ENCODE assay signal across 33 cellular contexts in genomic region chr13:103703246-103703645, GRCh38.
"Had no signal": no experiment of that assay in that cellular context is flagged by ENCODE, and none has a peak within 500 bp of the region (broad histone marks: within the 10 kb centered on the region; RNA-seq: fewer than 3 reads in every experiment).

No MANE protein-coding gene starts in this region.

- H3K36me3 Mint-ChIP-seq: activated naive CD4-positive, alpha-beta T cell treated with anti-CD3 and anti-CD28 coated beads, Interleukin-2, amount 50 U/mL, for 24 hours; activated naive CD8-positive, alpha-beta T cell treated with anti-CD3 and anti-CD28 coated beads, Interleukin-2, amount 10 ng/mL, durations not matched to agents 7 days and 5 days had no signal

- H3K27ac ChIP-seq: body of pancreas, breast epithelium, KMS-11, Peyer's patch, SJSA1 had no signal

- H3K9me3 Mint-ChIP-seq: activated CD4-positive, alpha-beta T cell treated with anti-CD3 and anti-CD28 coated beads, Interleukin-2, amount 10 ng/mL, durations not matched to agents 7 days and 5 days had no signal

- FAIRE-seq: astrocyte, colon, TTC549 had no signal

- H3K4me3 ChIP-seq: body of pancreas, breast epithelium, Peyer's patch, SJSA1 had no signal

- H3K27ac Mint-ChIP-seq: activated CD4-positive, alpha-beta T cell treated with anti-CD3 and anti-CD28 coated beads for 36 hours; activated CD4-positive, alpha-beta T cell treated with anti-CD3 and anti-CD28 coated beads, Interleukin-2, amount 10 ng/mL, durations not matched to agents 7 days and 5 days; activated CD8-positive, alpha-beta T cell treated with anti-CD3 and anti-CD28 coated beads, Interleukin-2, amount 10 ng/mL, durations not matched to agents 7 days and 5 days; activated naive CD4-positive, alpha-beta T cell treated with anti-CD3 and anti-CD28 coated beads, Interleukin-2, amount 50 U/mL, for 24 hours; activated naive CD8-positive, alpha-beta T cell treated with anti-CD3 and anti-CD28 coated beads, Interleukin-2, amount 10 ng/mL, durations not matched to agents 7 days and 5 days; activated T-cell treated with anti-CD3 and anti-CD28 coated beads, Interleukin-2, amount 50 U/mL, for 24 hours; activated T-helper 2 cell treated with anti-CD3 and anti-CD28 coated beads, Interferon-gamma antibody, Interleukin-2, Interleukin-4, amounts not matched to agents 10 μg/mL and 5 μg/mL and 100 μg/mL, durations not matched to agents 14 hours and 24 hours and 36 hours; T-helper 1 cell treated with Interleukin-12 subunit alpha and Interleukin-12 subunit beta and Interleukin-4 antibody, amounts not matched to agents 30 μg/mL and 1 μg/mL, for 36 hours; T-helper 2 cell treated with Interferon-gamma antibody and Interleukin-4, amounts not matched to agents 5 μg/mL and 100 μg/mL, for 36 hours had no signal

- H3K27me3 Mint-ChIP-seq: activated CD4-positive, alpha-beta T cell treated with anti-CD3 and anti-CD28 coated beads for 36 hours; activated CD4-positive, alpha-beta T cell treated with anti-CD3 and anti-CD28 coated beads, Interleukin-2, amount 10 ng/mL, durations not matched to agents 7 days and 5 days; activated naive CD4-positive, alpha-beta T cell treated with anti-CD3 and anti-CD28 coated beads, Interleukin-2, amount 50 U/mL, for 24 hours; activated naive CD8-positive, alpha-beta T cell treated with anti-CD3 and anti-CD28 coated beads, Interleukin-2, amount 10 ng/mL, durations not matched to agents 7 days and 5 days; activated T-cell treated with anti-CD3 and anti-CD28 coated beads, Interleukin-2, amount 50 U/mL, for 24 hours had no signal

- H3K4me1 Mint-ChIP-seq: activated CD4-positive, alpha-beta T cell treated with anti-CD3 and anti-CD28 coated beads for 36 hours; activated CD4-positive, alpha-beta T cell treated with anti-CD3 and anti-CD28 coated beads, Interleukin-2, amount 10 ng/mL, durations not matched to agents 7 days and 5 days; activated naive CD4-positive, alpha-beta T cell treated with anti-CD3 and anti-CD28 coated beads, Interleukin-2, amount 50 U/mL, for 24 hours; activated naive CD8-positive, alpha-beta T cell treated with anti-CD3 and anti-CD28 coated beads, Interleukin-2, amount 10 ng/mL, durations not matched to agents 7 days and 5 days had no signal

- H3K4me1 ChIP-seq: body of pancreas, breast epithelium, Peyer's patch, SJSA1 had no signal

- H3K4me3 Mint-ChIP-seq: activated CD4-positive, alpha-beta T cell treated with anti-CD3 and anti-CD28 coated beads for 36 hours; activated CD4-positive, alpha-beta T cell treated with anti-CD3 and anti-CD28 coated beads, Interleukin-2, amount 10 ng/mL, durations not matched to agents 7 days and 5 days; activated CD8-positive, alpha-beta T cell treated with anti-CD3 and anti-CD28 coated beads, Interleukin-2, amount 10 ng/mL, durations not matched to agents 7 days and 5 days; activated naive CD4-positive, alpha-beta T cell treated with anti-CD3 and anti-CD28 coated beads, Interleukin-2, amount 50 U/mL, for 24 hours; activated naive CD8-positive, alpha-beta T cell treated with anti-CD3 and anti-CD28 coated beads, Interleukin-2, amount 10 ng/mL, durations not matched to agents 7 days and 5 days; activated T-cell treated with anti-CD3 and anti-CD28 coated beads, Interleukin-2, amount 50 U/mL, for 24 hours; T-helper 1 cell treated with Interleukin-12 subunit alpha and Interleukin-12 subunit beta and Interleukin-4 antibody, amounts not matched to agents 30 μg/mL and 1 μg/mL, for 36 hours; T-helper 2 cell treated with Interferon-gamma antibody and Interleukin-4, amounts not matched to agents 5 μg/mL and 100 μg/mL, for 36 hours had no signal

- H3K36me3 ChIP-seq: breast epithelium, Peyer's patch, SJSA1 had no signal

- H3K9ac ChIP-seq: KMS-11, SK-N-SH had no signal

- DNase-seq: activated CD4-positive, alpha-beta T cell treated with anti-CD3 and anti-CD28 coated beads for 36 hours; activated CD4-positive, alpha-beta T cell treated with anti-CD3 and anti-CD28 coated beads, Interleukin-2, amount 10 ng/mL, durations not matched to agents 7 days and 5 days; activated CD4-positive, alpha-beta T cell treated with anti-CD3 and anti-CD28 coated beads, Interleukin-2, amount 50 U/mL, for 48 hours; activated CD8-positive, alpha-beta T cell treated with anti-CD3 and anti-CD28 coated beads, Interleukin-2, amount 10 ng/mL, durations not matched to agents 7 days and 5 days; activated gamma-delta T cell; activated naive CD4-positive, alpha-beta T cell treated with Interleukin-2 at 50 U/mL for 16 hours; activated naive CD8-positive, alpha-beta T cell treated with anti-CD3 and anti-CD28 coated beads, Interleukin-2, amount 10 ng/mL, durations not matched to agents 7 days and 5 days; activated T-cell treated with anti-CD3 and anti-CD28 coated beads, Interleukin-2, amount 50 U/mL, for 24 hours; body of pancreas; MM.1S; MV-4-11; NCI-H1092; NCI-H1436 treated with DMSO at 0.1 percent for 48 hours; NCI-H187 treated with DMSO at 0.1 percent for 48 hours; NCI-H2081; NCI-H345; NCI-H510A treated with DMSO at 0.1 percent for 48 hours; PC-3; Peyer's patch; RPMI8226; SHP77 treated with DMSO at 0.1 percent for 48 hours; SK-N-SH had no signal

- H3K9me3 ChIP-seq: body of pancreas, breast epithelium, Peyer's patch, SK-N-SH had no signal

- ATAC-seq: activated CD4-positive, alpha-beta T cell treated with anti-CD3 and anti-CD28 coated beads for 36 hours; activated CD4-positive, CD25-positive, alpha-beta regulatory T cell treated with anti-CD3 and anti-CD28 coated beads, Interleukin-2, amount 50 U/mL, for 24 hours; activated CD8-positive, alpha-beta T cell treated with anti-CD3 and anti-CD28 coated beads, Interleukin-2, amount 10 ng/mL, durations not matched to agents 7 days and 5 days; body of pancreas; PC-3 had no signal
